1 cellular context compared by ENCODE assay signal in the genomic region with DNA sequence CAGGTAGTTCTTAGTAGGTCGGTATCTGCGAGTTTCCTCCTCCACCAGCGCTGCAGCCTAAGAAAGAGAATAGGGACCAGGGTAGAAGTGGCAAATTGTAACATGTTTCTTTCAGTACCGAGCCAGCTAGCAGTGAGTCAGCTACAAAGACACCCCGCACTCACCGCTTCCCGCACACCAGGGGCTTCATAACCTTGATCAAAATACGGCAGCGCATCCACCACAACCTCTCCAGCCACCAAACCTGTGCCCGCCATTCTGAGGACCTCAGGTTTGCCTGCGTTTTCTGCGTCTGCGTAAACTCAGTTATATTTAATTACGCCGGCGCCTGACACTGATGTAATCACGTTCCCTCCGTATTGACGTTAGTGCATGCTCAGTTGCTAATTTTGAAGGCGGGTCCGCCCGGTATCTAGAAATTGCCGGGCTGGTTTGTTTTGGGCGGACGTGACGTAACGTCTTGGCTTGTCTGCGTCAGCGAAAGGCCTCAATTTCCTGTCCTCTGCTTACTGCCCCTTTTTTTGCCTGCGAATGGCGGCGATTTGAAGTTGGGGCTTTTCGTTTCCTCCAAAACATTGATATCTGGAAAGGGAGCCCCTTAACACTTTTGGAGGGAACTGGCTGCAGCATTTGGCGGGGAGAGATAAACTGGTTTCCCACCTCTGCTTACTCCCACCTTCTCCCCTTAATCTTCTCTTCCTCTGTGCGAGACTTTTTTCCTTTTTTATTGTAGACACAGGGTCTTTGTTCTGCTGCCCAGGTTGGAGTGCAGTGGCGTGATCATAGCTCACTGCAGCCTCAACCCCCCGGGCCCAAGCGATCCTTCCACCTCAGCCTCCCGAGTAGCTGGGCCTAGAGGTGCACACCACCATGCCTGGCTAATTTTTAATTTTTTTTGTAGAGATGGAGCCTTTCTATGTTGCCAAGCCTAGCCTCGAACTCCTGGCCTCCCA.
TF ChIP-seq lines count a peak whose summit lies in the region.

A gene (minus strand): TSS at position 281 of the 953 bp plus-strand sequence. CDS start 24 bp downstream, at position 257.

TF ChIP-seq in HepG2, 621 proteins besides CTCF, POLR2A, EP300 and RAD21 (continued from another document and continues in another):
- TF ChIP-seq U2AF2 (IDR thresholded peaks at IDR 0.05; ENCODE audit: low read depth, low read length) = no peak
- TF ChIP-seq, protein P1, sequence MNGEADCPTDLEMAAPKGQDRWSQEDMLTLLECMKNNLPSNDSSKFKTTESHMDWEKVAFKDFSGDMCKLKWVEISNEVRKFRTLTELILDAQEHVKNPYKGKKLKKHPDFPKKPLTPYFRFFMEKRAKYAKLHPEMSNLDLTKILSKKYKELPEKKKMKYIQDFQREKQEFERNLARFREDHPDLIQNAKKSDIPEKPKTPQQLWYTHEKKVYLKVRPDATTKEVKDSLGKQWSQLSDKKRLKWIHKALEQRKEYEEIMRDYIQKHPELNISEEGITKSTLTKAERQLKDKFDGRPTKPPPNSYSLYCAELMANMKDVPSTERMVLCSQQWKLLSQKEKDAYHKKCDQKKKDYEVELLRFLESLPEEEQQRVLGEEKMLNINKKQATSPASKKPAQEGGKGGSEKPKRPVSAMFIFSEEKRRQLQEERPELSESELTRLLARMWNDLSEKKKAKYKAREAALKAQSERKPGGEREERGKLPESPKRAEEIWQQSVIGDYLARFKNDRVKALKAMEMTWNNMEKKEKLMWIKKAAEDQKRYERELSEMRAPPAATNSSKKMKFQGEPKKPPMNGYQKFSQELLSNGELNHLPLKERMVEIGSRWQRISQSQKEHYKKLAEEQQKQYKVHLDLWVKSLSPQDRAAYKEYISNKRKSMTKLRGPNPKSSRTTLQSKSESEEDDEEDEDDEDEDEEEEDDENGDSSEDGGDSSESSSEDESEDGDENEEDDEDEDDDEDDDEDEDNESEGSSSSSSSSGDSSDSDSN (CRISPR knock-in tag; IDR thresholded peaks at IDR 0.05) = no peak
- no peak for TF ChIP-seq STAG1 (CRISPR knock-in tag; IDR thresholded peaks at IDR 0.05)
- TF ChIP-seq, protein P2, sequence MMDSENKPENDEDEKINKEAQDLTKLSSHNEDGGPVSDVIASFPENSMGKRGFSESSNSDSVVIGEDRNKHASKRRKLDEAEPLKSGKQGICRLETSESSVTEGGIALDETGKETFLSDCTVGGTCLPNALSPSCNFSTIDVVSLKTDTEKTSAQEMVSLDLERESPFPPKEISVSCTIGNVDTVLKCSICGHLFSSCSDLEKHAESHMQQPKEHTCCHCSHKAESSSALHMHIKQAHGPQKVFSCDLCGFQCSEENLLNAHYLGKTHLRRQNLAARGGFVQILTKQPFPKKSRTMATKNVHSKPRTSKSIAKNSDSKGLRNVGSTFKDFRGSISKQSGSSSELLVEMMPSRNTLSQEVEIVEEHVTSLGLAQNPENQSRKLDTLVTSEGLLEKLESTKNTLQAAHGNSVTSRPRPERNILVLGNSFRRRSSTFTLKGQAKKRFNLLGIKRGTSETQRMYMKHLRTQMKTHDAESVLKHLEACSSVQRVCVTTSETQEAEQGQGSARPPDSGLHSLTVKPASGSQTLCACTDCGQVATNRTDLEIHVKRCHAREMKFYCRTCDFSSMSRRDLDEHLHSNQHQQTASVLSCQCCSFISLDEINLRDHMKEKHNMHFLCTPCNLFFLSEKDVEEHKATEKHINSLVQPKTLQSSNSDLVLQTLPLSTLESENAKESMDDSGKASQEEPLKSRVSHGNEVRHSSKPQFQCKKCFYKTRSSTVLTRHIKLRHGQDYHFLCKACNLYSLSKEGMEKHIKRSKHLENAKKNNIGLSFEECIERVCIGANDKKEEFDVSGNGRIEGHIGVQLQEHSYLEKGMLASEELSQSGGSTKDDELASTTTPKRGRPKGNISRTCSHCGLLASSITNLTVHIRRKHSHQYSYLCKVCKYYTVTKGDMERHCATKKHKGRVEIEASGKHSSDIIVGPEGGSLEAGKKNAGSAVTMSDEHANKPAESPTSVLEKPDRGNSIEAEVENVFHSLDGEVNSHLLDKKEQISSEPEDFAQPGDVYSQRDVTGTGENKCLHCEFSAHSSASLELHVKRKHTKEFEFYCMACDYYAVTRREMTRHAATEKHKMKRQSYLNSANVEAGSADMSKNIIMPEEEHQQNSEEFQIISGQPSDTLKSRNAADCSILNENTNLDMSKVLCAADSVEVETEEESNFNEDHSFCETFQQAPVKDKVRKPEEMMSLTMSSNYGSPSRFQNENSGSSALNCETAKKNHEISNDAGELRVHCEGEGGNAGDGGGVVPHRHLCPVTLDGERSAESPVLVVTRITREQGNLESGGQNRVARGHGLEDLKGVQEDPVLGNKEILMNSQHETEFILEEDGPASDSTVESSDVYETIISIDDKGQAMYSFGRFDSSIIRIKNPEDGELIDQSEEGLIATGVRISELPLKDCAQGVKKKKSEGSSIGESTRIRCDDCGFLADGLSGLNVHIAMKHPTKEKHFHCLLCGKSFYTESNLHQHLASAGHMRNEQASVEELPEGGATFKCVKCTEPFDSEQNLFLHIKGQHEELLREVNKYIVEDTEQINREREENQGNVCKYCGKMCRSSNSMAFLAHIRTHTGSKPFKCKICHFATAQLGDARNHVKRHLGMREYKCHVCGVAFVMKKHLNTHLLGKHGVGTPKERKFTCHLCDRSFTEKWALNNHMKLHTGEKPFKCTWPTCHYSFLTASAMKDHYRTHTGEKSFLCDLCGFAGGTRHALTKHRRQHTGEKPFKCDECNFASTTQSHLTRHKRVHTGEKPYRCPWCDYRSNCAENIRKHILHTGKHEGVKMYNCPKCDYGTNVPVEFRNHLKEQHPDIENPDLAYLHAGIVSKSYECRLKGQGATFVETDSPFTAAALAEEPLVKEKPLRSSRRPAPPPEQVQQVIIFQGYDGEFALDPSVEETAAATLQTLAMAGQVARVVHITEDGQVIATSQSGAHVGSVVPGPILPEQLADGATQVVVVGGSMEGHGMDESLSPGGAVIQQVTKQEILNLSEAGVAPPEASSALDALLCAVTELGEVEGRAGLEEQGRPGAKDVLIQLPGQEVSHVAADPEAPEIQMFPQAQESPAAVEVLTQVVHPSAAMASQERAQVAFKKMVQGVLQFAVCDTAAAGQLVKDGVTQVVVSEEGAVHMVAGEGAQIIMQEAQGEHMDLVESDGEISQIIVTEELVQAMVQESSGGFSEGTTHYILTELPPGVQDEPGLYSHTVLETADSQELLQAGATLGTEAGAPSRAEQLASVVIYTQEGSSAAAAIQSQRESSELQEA (CRISPR knock-in tag; IDR thresholded peaks at IDR 0.05; ENCODE audit: not compliant biosample characterization) = no peak
- TF ChIP-seq, protein P3, sequence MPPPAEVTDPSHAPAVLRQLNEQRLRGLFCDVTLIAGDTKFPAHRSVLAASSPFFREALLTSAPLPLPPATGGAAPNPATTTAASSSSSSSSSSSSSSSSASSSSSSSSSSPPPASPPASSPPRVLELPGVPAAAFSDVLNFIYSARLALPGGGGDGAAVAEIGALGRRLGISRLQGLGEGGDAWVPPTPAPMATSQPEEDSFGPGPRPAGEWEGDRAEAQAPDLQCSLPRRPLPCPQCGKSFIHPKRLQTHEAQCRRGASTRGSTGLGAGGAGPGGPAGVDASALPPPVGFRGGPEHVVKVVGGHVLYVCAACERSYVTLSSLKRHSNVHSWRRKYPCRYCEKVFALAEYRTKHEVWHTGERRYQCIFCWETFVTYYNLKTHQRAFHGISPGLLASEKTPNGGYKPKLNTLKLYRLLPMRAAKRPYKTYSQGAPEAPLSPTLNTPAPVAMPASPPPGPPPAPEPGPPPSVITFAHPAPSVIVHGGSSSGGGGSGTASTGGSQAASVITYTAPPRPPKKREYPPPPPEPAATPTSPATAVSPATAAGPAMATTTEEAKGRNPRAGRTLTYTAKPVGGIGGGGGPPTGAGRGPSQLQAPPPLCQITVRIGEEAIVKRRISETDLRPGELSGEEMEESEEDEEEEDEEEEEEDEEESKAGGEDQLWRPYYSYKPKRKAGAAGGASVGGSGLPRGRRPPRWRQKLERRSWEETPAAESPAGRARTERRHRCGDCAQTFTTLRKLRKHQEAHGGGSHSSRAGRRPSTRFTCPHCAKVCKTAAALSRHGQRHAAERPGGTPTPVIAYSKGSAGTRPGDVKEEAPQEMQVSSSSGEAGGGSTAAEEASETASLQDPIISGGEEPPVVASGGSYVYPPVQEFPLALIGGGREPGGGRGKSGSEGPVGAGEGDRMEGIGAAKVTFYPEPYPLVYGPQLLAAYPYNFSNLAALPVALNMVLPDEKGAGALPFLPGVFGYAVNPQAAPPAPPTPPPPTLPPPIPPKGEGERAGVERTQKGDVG (CRISPR knock-in tag; IDR thresholded peaks at IDR 0.05; ENCODE audit: borderline replicate concordance) = no peak
- no peak for TF ChIP-seq ZNF761 (CRISPR knock-in tag; conservative IDR thresholded peaks at IDR 0.05)
- TF ChIP-seq, protein P4, sequence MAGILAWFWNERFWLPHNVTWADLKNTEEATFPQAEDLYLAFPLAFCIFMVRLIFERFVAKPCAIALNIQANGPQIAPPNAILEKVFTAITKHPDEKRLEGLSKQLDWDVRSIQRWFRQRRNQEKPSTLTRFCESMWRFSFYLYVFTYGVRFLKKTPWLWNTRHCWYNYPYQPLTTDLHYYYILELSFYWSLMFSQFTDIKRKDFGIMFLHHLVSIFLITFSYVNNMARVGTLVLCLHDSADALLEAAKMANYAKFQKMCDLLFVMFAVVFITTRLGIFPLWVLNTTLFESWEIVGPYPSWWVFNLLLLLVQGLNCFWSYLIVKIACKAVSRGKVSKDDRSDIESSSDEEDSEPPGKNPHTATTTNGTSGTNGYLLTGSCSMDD (CRISPR knock-in tag; IDR thresholded peaks at IDR 0.05) = no peak
- TF ChIP-seq, protein P5, sequence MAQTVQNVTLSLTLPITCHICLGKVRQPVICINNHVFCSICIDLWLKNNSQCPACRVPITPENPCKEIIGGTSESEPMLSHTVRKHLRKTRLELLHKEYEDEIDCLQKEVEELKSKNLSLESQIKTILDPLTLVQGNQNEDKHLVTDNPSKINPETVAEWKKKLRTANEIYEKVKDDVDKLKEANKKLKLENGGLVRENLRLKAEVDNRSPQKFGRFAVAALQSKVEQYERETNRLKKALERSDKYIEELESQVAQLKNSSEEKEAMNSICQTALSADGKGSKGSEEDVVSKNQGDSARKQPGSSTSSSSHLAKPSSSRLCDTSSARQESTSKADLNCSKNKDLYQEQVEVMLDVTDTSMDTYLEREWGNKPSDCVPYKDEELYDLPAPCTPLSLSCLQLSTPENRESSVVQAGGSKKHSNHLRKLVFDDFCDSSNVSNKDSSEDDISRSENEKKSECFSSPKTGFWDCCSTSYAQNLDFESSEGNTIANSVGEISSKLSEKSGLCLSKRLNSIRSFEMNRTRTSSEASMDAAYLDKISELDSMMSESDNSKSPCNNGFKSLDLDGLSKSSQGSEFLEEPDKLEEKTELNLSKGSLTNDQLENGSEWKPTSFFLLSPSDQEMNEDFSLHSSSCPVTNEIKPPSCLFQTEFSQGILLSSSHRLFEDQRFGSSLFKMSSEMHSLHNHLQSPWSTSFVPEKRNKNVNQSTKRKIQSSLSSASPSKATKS (CRISPR knock-in tag; IDR thresholded peaks at IDR 0.05) = no peak
- no peak for TF ChIP-seq ZNF570 (CRISPR knock-in tag; IDR thresholded peaks at IDR 0.05; ENCODE audit: borderline replicate concordance)
- peak; percentile 57 for TF ChIP-seq ZNF781 (CRISPR knock-in tag; IDR thresholded peaks at IDR 0.05; ENCODE audit: borderline replicate concordance, not compliant biosample characterization)
- no peak for TF ChIP-seq ZNF550 (CRISPR knock-in tag; IDR thresholded peaks at IDR 0.05; ENCODE audit: borderline replicate concordance)
- TF ChIP-seq MXD4 (CRISPR knock-in tag; IDR thresholded peaks at IDR 0.05) = no peak
- TF ChIP-seq PCBP1 (IDR thresholded peaks at IDR 0.05; ENCODE audit: borderline replicate concordance, low read depth, low read length) = no peak
- TF ChIP-seq GZF1 (CRISPR knock-in tag; IDR thresholded peaks at IDR 0.05) = no peak
- TF ChIP-seq FOXM1 (CRISPR knock-in tag; IDR thresholded peaks at IDR 0.05) = no peak
- TF ChIP-seq ZNF652 (CRISPR knock-in tag; IDR thresholded peaks at IDR 0.05; ENCODE audit: borderline replicate concordance, low read depth) = no peak
- TF ChIP-seq NAIF1 (CRISPR knock-in tag; IDR thresholded peaks at IDR 0.05; ENCODE audit: borderline replicate concordance) = peak; percentile 94
- TF ChIP-seq NFKB2 (CRISPR knock-in tag; IDR thresholded peaks at IDR 0.05; ENCODE audit: borderline replicate concordance) = no peak
- TF ChIP-seq ZNF292 (CRISPR knock-in tag; IDR thresholded peaks at IDR 0.05; ENCODE audit: borderline replicate concordance, low read depth) = no peak
- TF ChIP-seq, protein P6, sequence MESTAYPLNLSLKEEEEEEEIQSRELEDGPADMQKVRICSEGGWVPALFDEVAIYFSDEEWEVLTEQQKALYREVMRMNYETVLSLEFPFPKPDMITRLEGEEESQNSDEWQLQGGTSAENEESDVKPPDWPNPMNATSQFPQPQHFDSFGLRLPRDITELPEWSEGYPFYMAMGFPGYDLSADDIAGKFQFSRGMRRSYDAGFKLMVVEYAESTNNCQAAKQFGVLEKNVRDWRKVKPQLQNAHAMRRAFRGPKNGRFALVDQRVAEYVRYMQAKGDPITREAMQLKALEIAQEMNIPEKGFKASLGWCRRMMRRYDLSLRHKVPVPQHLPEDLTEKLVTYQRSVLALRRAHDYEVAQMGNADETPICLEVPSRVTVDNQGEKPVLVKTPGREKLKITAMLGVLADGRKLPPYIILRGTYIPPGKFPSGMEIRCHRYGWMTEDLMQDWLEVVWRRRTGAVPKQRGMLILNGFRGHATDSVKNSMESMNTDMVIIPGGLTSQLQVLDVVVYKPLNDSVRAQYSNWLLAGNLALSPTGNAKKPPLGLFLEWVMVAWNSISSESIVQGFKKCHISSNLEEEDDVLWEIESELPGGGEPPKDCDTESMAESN (CRISPR knock-in tag; conservative IDR thresholded peaks at IDR 0.05) = peak; percentile 35; the same call in 1 of the 2 replicates
- TF ChIP-seq ZFP36L2 (CRISPR knock-in tag; IDR thresholded peaks at IDR 0.05) = no peak
- TF ChIP-seq THYN1 (CRISPR knock-in tag; IDR thresholded peaks at IDR 0.05; ENCODE audit: borderline replicate concordance, low read depth) = no peak
- no peak for TF ChIP-seq SP4 (CRISPR knock-in tag; IDR thresholded peaks at IDR 0.05)
- no peak for TF ChIP-seq ZNF12 (CRISPR knock-in tag; IDR thresholded peaks at IDR 0.05)
- TF ChIP-seq ZNF343 (CRISPR knock-in tag; IDR thresholded peaks at IDR 0.05) = no peak
- TF ChIP-seq ZNF737 (CRISPR knock-in tag; IDR thresholded peaks at IDR 0.05; ENCODE audit: borderline replicate concordance) = no peak
- TF ChIP-seq ZNF746 (CRISPR knock-in tag; IDR thresholded peaks at IDR 0.05) = no peak
- no peak for TF ChIP-seq ARNTL (CRISPR knock-in tag; IDR thresholded peaks at IDR 0.05)
- no peak for TF ChIP-seq ZNF543 (CRISPR knock-in tag; IDR thresholded peaks at IDR 0.05)
- peak; percentile 93 for TF ChIP-seq THAP11 (CRISPR knock-in tag; IDR thresholded peaks at IDR 0.05)
- no peak for TF ChIP-seq RFX5 (IDR thresholded peaks at IDR 0.05; ENCODE audit: low read depth, low read length)
